In genomic region chr12:132449565-132450390, GRCh38 we compare ENCODE assay signal across 1 cellular context.
TF ChIP-seq lines count a peak whose summit lies in the region.

No MANE protein-coding gene starts in this region.

TF ChIP-seq in GM12878, 131 proteins besides CTCF, POLR2A, EP300 and RAD21 (continued from another document and continues in another):
- TF ChIP-seq PKNOX1 (IDR thresholded peaks at IDR 0.05): peak; percentile 85
- no peak for TF ChIP-seq KDM1A (IDR thresholded peaks at IDR 0.05; ENCODE audit: borderline replicate concordance)
- no peak for TF ChIP-seq GABPA (IDR thresholded peaks at IDR 0.05; ENCODE audit: low read depth)
- no peak for TF ChIP-seq ZSCAN29 (IDR thresholded peaks at IDR 0.05)
- no peak for TF ChIP-seq ZNF592 (IDR thresholded peaks at IDR 0.05)
- no peak for TF ChIP-seq SREBF2 (IDR thresholded peaks at IDR 0.05; ENCODE audit: low read length)
- TF ChIP-seq SRF (IDR thresholded peaks at IDR 0.05; ENCODE audit: low read depth in 2 of 2, low read length in 2 of 2): no peak
- TF ChIP-seq LARP7 (IDR thresholded peaks at IDR 0.05): no peak
- TF ChIP-seq ASH2L (IDR thresholded peaks at IDR 0.05; ENCODE audit: borderline replicate concordance, low read depth): 0 out of 2 replicates have a peak, but pooled peaks have one; percentile 10
- no peak for TF ChIP-seq POLR2AphosphoS5 (IDR thresholded peaks at IDR 0.05; ENCODE audit: low read length)
- no peak for TF ChIP-seq MEF2A (IDR thresholded peaks at IDR 0.05; ENCODE audit: insufficient read depth, low read depth, low read length)
- no peak for TF ChIP-seq ZBTB40 (IDR thresholded peaks at IDR 0.05; ENCODE audit: borderline replicate concordance)
- TF ChIP-seq ZZZ3 (IDR thresholded peaks at IDR 0.05; ENCODE audit: control insufficient read depth, insufficient read length, low read depth): no peak
- peak; percentile 48; the same call in 1 of the 2 replicates for TF ChIP-seq MTA2 (IDR thresholded peaks at IDR 0.05; ENCODE audit: low read depth)
- TF ChIP-seq MLLT1 (IDR thresholded peaks at IDR 0.05): peak; percentile 71
- TF ChIP-seq NFYA (IDR thresholded peaks at IDR 0.05; ENCODE audit: borderline replicate concordance, low read depth, low read length): no peak
- peak; percentile 54 for TF ChIP-seq SKIL (IDR thresholded peaks at IDR 0.05; ENCODE audit: low read depth, poor library complexity, severe bottlenecking)
- TF ChIP-seq POU2F2 (IDR thresholded peaks at IDR 0.05; ENCODE audit: borderline replicate concordance, low read depth, low read length): no peak
- TF ChIP-seq SIN3A (IDR thresholded peaks at IDR 0.05; ENCODE audit: low read depth, low read length): no peak
- TF ChIP-seq PAX5 (IDR thresholded peaks at IDR 0.05; ENCODE audit: borderline replicate concordance, low read depth, low read length): no peak
- TF ChIP-seq CBX3 (IDR thresholded peaks at IDR 0.05; ENCODE audit: borderline replicate concordance, low read depth): no peak
- TF ChIP-seq ZNF24 (IDR thresholded peaks at IDR 0.05): no peak
- no peak; the same call in 1 of the 2 replicates for TF ChIP-seq ATF2 (IDR thresholded peaks at IDR 0.05; ENCODE audit: low read length)
- TF ChIP-seq USF1 (IDR thresholded peaks at IDR 0.05; ENCODE audit: borderline replicate concordance, extremely low read length, insufficient read depth, low read depth, low read length): no peak
- TF ChIP-seq MXI1 (IDR thresholded peaks at IDR 0.05; ENCODE audit: low read depth, low read length): no peak
- TF ChIP-seq SMAD5 (IDR thresholded peaks at IDR 0.05; ENCODE audit: low read depth): no peak
- TF ChIP-seq KLF5 (IDR thresholded peaks at IDR 0.05; ENCODE audit: partially characterized antibody): no peak
- no peak for TF ChIP-seq MAX (IDR thresholded peaks at IDR 0.05; ENCODE audit: low read depth, low read length)
- no peak for TF ChIP-seq HSF1 (IDR thresholded peaks at IDR 0.05; ENCODE audit: low read depth, low read length)
- TF ChIP-seq EGR1 (IDR thresholded peaks at IDR 0.05; ENCODE audit: borderline replicate concordance in 1 of 2, low read depth in 2 of 2, low read length in 2 of 2): no peak
- no peak for TF ChIP-seq IRF5 (IDR thresholded peaks at IDR 0.05; ENCODE audit: borderline replicate concordance)
- TF ChIP-seq TAF1 (IDR thresholded peaks at IDR 0.05; ENCODE audit: borderline replicate concordance, low read depth, low read length): no peak
- TF ChIP-seq TBL1XR1 (IDR thresholded peaks at IDR 0.05; ENCODE audit: low read depth, low read length): peak; percentile 57; the same call in 1 of the 2 replicates
- no peak for TF ChIP-seq WRNIP1 (IDR thresholded peaks at IDR 0.05; ENCODE audit: borderline replicate concordance, low read depth, low read length)
- TF ChIP-seq SUPT20H (IDR thresholded peaks at IDR 0.05; ENCODE audit: borderline replicate concordance, control insufficient read depth, low read depth, low read length): no peak
- TF ChIP-seq NFIC (IDR thresholded peaks at IDR 0.05; ENCODE audit: low read depth, low read length): peak; percentile 49
- no peak for TF ChIP-seq CEBPB (IDR thresholded peaks at IDR 0.05; ENCODE audit: borderline replicate concordance in 1 of 2, low read depth in 2 of 2, low read length in 2 of 2)
- TF ChIP-seq STAT3 (IDR thresholded peaks at IDR 0.05; ENCODE audit: low read depth, low read length): no peak
- TF ChIP-seq NR2C2 (IDR thresholded peaks at IDR 0.05; ENCODE audit: borderline replicate concordance, control insufficient read depth, insufficient read length, low read depth): no peak
- TF ChIP-seq ZNF274 (IDR thresholded peaks at IDR 0.05; ENCODE audit: insufficient read depth, insufficient read length): no peak
- no peak for TF ChIP-seq BRCA1 (IDR thresholded peaks at IDR 0.05; ENCODE audit: low read depth, low read length)
- TF ChIP-seq SUZ12 (IDR thresholded peaks at IDR 0.05; ENCODE audit: unreplicated experiment): no peak
